In genomic region chr17:8696951-8697745, GRCh38 we compare ENCODE assay signal across 13 cellular contexts. TPM values are rescaled to one million over a fixed set of nuclear protein-coding genes. Genes with fewer than 3 reads are reported as not detected.
A peak's percentile ranks its signal among the peaks of the same experiment; 100 is the strongest.
DNase-seq lines count a peak whose midpoint lies in the region; ATAC-seq and FAIRE-seq lines count a peak whose summit lies in the region.
"Had no signal": no experiment of that assay in that cellular context is flagged by ENCODE, and none has a peak within 500 bp of the region (broad histone marks: within the 10 kb centered on the region; RNA-seq: fewer than 3 reads in every experiment).

No MANE protein-coding gene starts in this region.

- no peak for FAIRE-seq in HTR-8/SVneo (lab: Jason Lieb, UNC)
- FAIRE-seq: GM19239 had no signal

- peak; percentile 60 for DNase-seq in HTR-8/SVneo (ENCODE audit: insufficient read length, low spot score)
- DNase-seq in cerebellar cortex (ENCODE audit: low spot score), result peak; percentile 17
- peak; percentile 91 for DNase-seq in iris pigment epithelial cell (ENCODE audit: low read depth)
- peak; percentile 39 for DNase-seq in sciatic nerve (ENCODE audit: low spot score)
- no peak for DNase-seq in D341Med (ENCODE audit: low spot score)
- DNase-seq in GDM1 (lab: John Stamatoyannopoulos, UW), result no peak
- DNase-seq in DMS79 treated with DMSO at 0.1 percent for 48 hours (lab: John Stamatoyannopoulos, UW), result no peak
- DNase-seq: CD4-positive, alpha-beta memory T cell had no signal

- intact Hi-C loops in sciatic nerve (cut with DNase I), result no loop called here

- no peak for ATAC-seq in sciatic nerve
- no peak for ATAC-seq in esophagus mucosa

RNA-seq across cellular contexts. Expression of gene CCDC42, which starts 47.5 kb away (rescaled TPM):
- total RNA-seq in sciatic nerve (not detected), esophagus mucosa (not detected)
- total RNA-seq: dermis microvascular lymphatic vessel endothelial cell, HFFc6, myocyte had no signal

Comparison
In these comparisons a context has a peak if more than half of its experiments do, and no peak if none do; other contexts are left out.
1. DNase-seq: peak in HTR-8/SVneo (single experiment), cerebellar cortex (single experiment), iris pigment epithelial cell (single experiment) and sciatic nerve (single experiment); none in D341Med (single experiment), GDM1 (single experiment) and DMS79 treated with DMSO at 0.1 percent for 48 hours (single experiment).